8 cellular contexts compared by ENCODE assay signal in genomic region chr7:118153551-118154177, GRCh38. TPM values are rescaled to one million over a fixed set of nuclear protein-coding genes. Genes with fewer than 3 reads are reported as not detected.
A peak's percentile ranks its signal among the peaks of the same experiment; 100 is the strongest.
DNase-seq lines count a peak whose midpoint lies in the region; TF ChIP-seq lines count a peak whose summit lies in the region.

No MANE protein-coding gene starts in this region.

- TF ChIP-seq CTCF in GM12874 (IDR thresholded peaks at IDR 0.05; ENCODE audit: insufficient read depth, low read depth, low read length) (peak; percentile 41; the same call in 1 of the 2 replicates), fibroblast of pulmonary artery (IDR thresholded peaks at IDR 0.05; ENCODE audit: low read length, missing control alignments) (peak; percentile 59)

- DNase-seq in AG08395 (ENCODE audit: low spot score) (peak; percentile 28), KBM-7 (peak; percentile 54), SKM-1 (lab: John Stamatoyannopoulos, UW; ENCODE audit: unreplicated experiment) (peak; percentile 26), fibroblast of pulmonary artery (ENCODE audit: low read depth) (peak; percentile 46), renal cortical epithelial cell (ENCODE audit: low read depth) (peak; percentile 43), hippocampal formation (lab: John Stamatoyannopoulos, UW) (no peak)
- no peak for DNase-seq in activated naive CD4-positive, alpha-beta T cell (lab: John Stamatoyannopoulos, UW)

- in situ Hi-C loops in KBM-7 (cut with MboI; ENCODE audit: low pct_unique_long_range_greater_than_20kb, low sequenced_read_pairs) = no loop called here

- H3K4me3 ChIP-seq in fibroblast of pulmonary artery (replicated peaks; ENCODE audit: low read depth, low read length) = no peak overlapping the region

RNA-seq across cellular contexts. Expression of gene LSM8, which starts 30.3 kb away (rescaled TPM):
- 31.7 and 34.7 TPM in 2 replicates for total RNA-seq in renal cortical epithelial cell

Comparison
In these comparisons a context has a peak if more than half of its experiments do, and no peak if none do; other contexts are left out.
1. DNase-seq: peak in AG08395 (single experiment), KBM-7 (single experiment), SKM-1 (single experiment), fibroblast of pulmonary artery (single experiment) and renal cortical epithelial cell (single experiment); none in hippocampal formation (0 of 2) and activated naive CD4-positive, alpha-beta T cell (0 of 4).